In the genomic region with DNA sequence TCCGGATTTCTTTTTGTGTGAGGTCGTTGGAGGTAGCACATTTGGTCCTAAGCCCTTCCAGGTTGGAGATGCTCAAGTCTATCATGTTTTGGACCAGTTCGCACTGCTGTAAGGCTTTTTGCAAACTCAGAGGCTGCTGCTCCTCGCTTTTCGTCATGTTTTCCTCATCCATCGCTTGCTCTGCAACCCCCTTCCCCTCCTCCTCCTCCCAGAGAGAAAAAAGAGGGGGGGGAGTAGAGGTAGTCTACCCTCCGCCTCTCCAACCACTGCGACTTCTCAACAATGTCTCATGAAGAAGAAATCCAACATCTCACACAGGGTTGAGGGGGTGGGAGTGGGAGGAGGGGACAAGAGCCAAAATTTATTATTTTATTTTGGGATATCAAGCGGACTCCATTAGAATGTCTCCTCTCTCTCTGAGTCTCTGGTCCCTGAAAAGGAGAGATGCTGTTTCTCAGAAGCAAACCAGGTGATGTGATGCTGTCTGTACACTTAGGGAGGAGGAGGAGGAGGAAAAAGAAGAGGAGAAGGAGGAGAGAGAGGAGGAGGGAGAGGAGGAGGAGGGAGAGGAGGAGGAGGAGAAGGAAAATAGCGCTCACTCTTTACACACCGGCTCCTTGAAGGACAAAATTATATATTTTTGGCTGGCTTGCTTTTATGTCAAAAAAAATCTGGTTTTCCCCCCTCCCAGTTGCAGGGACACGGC, we compare ENCODE assay signal across 9 cellular contexts. TPM values are rescaled to one million over a fixed set of nuclear protein-coding genes. Genes with fewer than 3 reads are reported as not detected.
A peak's percentile ranks its signal among the peaks of the same experiment; 100 is the strongest.
DNase-seq lines count a peak whose midpoint lies in the region; ATAC-seq and TF ChIP-seq lines count a peak whose summit lies in the region.
"Had no signal": no experiment of that assay in that cellular context is flagged by ENCODE, and none has a peak within 500 bp of the region (broad histone marks: within the 10 kb centered on the region; RNA-seq: fewer than 3 reads in every experiment).

No MANE protein-coding gene starts in this region.

- H3K36me3 Mint-ChIP-seq in Calu3 (ENCODE audit: insufficient read depth, unreplicated experiment) = peaks cover 18% of the 10 kb centered on the region

- TF ChIP-seq CTCF in Calu3 (IDR thresholded peaks at IDR 0.05; ENCODE audit: unreplicated experiment) = no peak
- no peak for TF ChIP-seq CTCF in coronary artery (IDR thresholded peaks at IDR 0.05)

- peaks cover 2% of the 10 kb centered on the region for H3K9me3 Mint-ChIP-seq in Calu3 (ENCODE audit: low read depth, unreplicated experiment)

- ATAC-seq in GM21786 (IDR thresholded peaks at IDR 0.05; ENCODE audit: unreplicated experiment) = no peak
- no peak for ATAC-seq in HG02759 (IDR thresholded peaks at IDR 0.05; ENCODE audit: unreplicated experiment)
- ATAC-seq in HG03139 (IDR thresholded peaks at IDR 0.05; ENCODE audit: unreplicated experiment) = no peak

- no TSS peak for BruUV-seq in Calu3 (replicated peaks; lab: Mats Ljungman, UMichigan)

- H2BK5ac ChIP-seq in neuronal stem cell (ENCODE audit: low read length) = no peak overlapping the region

- peaks cover 3 to 7% of the 10 kb centered on the region in 2 donors for H3K4me1 ChIP-seq in neuronal stem cell (ENCODE audit: control insufficient read depth in 2 of 2, insufficient read depth in 1 of 2, low read depth in 1 of 2, low read length in 2 of 2)

- no peak for DNase-seq in Calu3
- peak; percentile 27 for DNase-seq in NCI-H146 treated with DMSO at 0.1 percent for 48 hours (lab: John Stamatoyannopoulos, UW; ENCODE audit: unreplicated experiment)
- DNase-seq in coronary artery (ENCODE audit: low spot score) = no peak
- DNase-seq in neuronal stem cell (ENCODE audit: low spot score) = no peak
- DNase-seq in cerebellar nuclear complex (lab: John Stamatoyannopoulos, UW) = no peak

- H3K4me3 ChIP-seq in coronary artery (peak overlapping the region; percentile 63), neuronal stem cell (ENCODE audit: low read length in 2 of 2) (peak overlapping the region; percentile 50 to 89)
- H3K4me3 ChIP-seq: SK-N-MC had no signal

- H3K27ac Mint-ChIP-seq in Calu3 (ENCODE audit: unreplicated experiment) = peak overlapping the region; percentile 86

- peak overlapping the region; percentile 61 for H3K4me2 ChIP-seq in neuronal stem cell (ENCODE audit: insufficient read depth, low read length, poor library complexity, severe bottlenecking)

- H3K9ac ChIP-seq in neuronal stem cell (ENCODE audit: low read depth, low read length, poor library complexity) = peak overlapping the region; percentile 77

- H3K4me1 Mint-ChIP-seq in Calu3 (ENCODE audit: low read depth, unreplicated experiment) = peaks cover 10% of the 10 kb centered on the region

- H3K27me3 Mint-ChIP-seq in Calu3 (ENCODE audit: unreplicated experiment) = peaks cover 45% of the 10 kb centered on the region

- H3K27ac ChIP-seq in coronary artery (no peak overlapping the region), neuronal stem cell (replicated peaks; ENCODE audit: low read length) (no peak overlapping the region)
- H3K27ac ChIP-seq: SK-N-MC had no signal

- H2AFZ ChIP-seq in neuronal stem cell (ENCODE audit: low read length) = peak overlapping the region; percentile 98

- peak overlapping the region; percentile 90 for H3K4me3 Mint-ChIP-seq in Calu3 (ENCODE audit: low read depth, unreplicated experiment)

- intact Hi-C loops in Calu3 (cut with micrococcal nuclease; ENCODE audit: unreplicated experiment) = loop anchor here (2.0 kb wide), 1 partner anchor 49 kb away; a partner anchor contains a TSS

- H4K8ac ChIP-seq in neuronal stem cell (ENCODE audit: low read depth, low read length) = no peak overlapping the region

- peaks cover 0 to 65% (median 16%) of the 10 kb centered on the region in 3 experiments for H3K27me3 ChIP-seq in neuronal stem cell (ENCODE audit: control insufficient read depth in 3 of 3, insufficient read depth in 3 of 3, low read depth in 1 of 3, low read length in 3 of 3)

- no peak overlapping the region for H2BK12ac ChIP-seq in neuronal stem cell (ENCODE audit: low read length)

- H3K23ac ChIP-seq in neuronal stem cell (ENCODE audit: low read depth, low read length, poor library complexity) = no peak overlapping the region

- no peak overlapping the region for H3K4ac ChIP-seq in neuronal stem cell (ENCODE audit: low read length)

- H3K79me1 ChIP-seq in neuronal stem cell (ENCODE audit: low read depth, low read length) = no peaks in the 10 kb centered on the region

- WGBS in neuronal stem cell (ENCODE audit: extremely low coverage in 2 of 2, insufficient read length in 2 of 2, insufficient replicate concordance in 1 of 2), 2 donors = no CpG with 5 or more reads among the region's 12 CpGs

- H3K14ac ChIP-seq in neuronal stem cell (ENCODE audit: low read length) = no peak overlapping the region

- CTCF ChIA-PET in Calu3 (lab: Charles Lee) = no interaction called here

- no peak overlapping the region for H2BK15ac ChIP-seq in neuronal stem cell (ENCODE audit: low read length)

- H3K9me3 ChIP-seq in neuronal stem cell (replicated peaks in 1 of 2; ENCODE audit: control insufficient read depth in 2 of 2, insufficient read depth in 1 of 2, low read depth in 1 of 2, low read length in 2 of 2) = peaks cover 4 to 5% of the 10 kb centered on the region in 2 donors

- no peaks in the 10 kb centered on the region for H3K36me3 ChIP-seq in neuronal stem cell (replicated peaks in 1 of 2; ENCODE audit: control insufficient read depth in 2 of 2, insufficient read depth in 2 of 2, low read length in 2 of 2)

- H2BK120ac ChIP-seq in neuronal stem cell (ENCODE audit: low read depth, low read length) = peak overlapping the region; percentile 36

- H2AK5ac ChIP-seq in neuronal stem cell (ENCODE audit: low read depth, low read length) = no peak overlapping the region

- H3K18ac ChIP-seq in neuronal stem cell (ENCODE audit: low read length) = peak overlapping the region; percentile 44

- no peak overlapping the region for H4K91ac ChIP-seq in neuronal stem cell (ENCODE audit: low read depth, low read length, poor library complexity)

RNA-seq across cellular contexts. Expression of a gene that starts 0.6 kb away (rescaled TPM):
- 1.6 and 1.9 TPM in 2 replicates for total RNA-seq in Calu3 (2022)
- 0.29 TPM for polyA plus RNA-seq in neuronal stem cell (2013, experiment 1 of 2)
- 0.32 TPM for polyA plus RNA-seq in neuronal stem cell (2013, experiment 2 of 2)

RNA-seq across cellular contexts. Expression of a gene that starts 48.3 kb away (rescaled TPM):
- total RNA-seq in Calu3 (2022) = 52.0 and 54.6 TPM in 2 replicates
- 52.8 TPM for polyA plus RNA-seq in neuronal stem cell (2013, experiment 1 of 2)
- 54.8 TPM for polyA plus RNA-seq in neuronal stem cell (2013, experiment 2 of 2)
